Comparison of ENCODE assay signal across 1 cellular context in genomic region chr16:1559446-1559975, GRCh38.
TF ChIP-seq lines count a peak whose summit lies in the region.

No MANE protein-coding gene starts in this region.

TF ChIP-seq in K562, 482 proteins besides CTCF, POLR2A, EP300 and RAD21:
- TF ChIP-seq SRSF3 (IDR thresholded peaks at IDR 0.05; ENCODE audit: insufficient read depth, low read length), result no peak
- 0 out of 2 replicates have a peak, but pooled peaks have one; percentile 6 for TF ChIP-seq MAFK (IDR thresholded peaks at IDR 0.05; ENCODE audit: low read length)
- TF ChIP-seq NELFE (IDR thresholded peaks at IDR 0.05; ENCODE audit: insufficient read depth, insufficient read length), result no peak
- TF ChIP-seq CHAMP1 (IDR thresholded peaks at IDR 0.05), result no peak
- no peak for TF ChIP-seq ZNF696 (CRISPR knock-in tag; conservative IDR thresholded peaks at IDR 0.05)
- no peak for TF ChIP-seq KAT7 (CRISPR knock-in tag; IDR thresholded peaks at IDR 0.05; ENCODE audit: borderline replicate concordance)
- TF ChIP-seq ZNF316 (IDR thresholded peaks at IDR 0.05), result peak; percentile 74
- peak; percentile 25; the same call in 1 of the 2 replicates for TF ChIP-seq MAFG (tag; conservative IDR thresholded peaks at IDR 0.05)
- peak; percentile 47; the same call in 1 of the 2 replicates for TF ChIP-seq C11orf30 (IDR thresholded peaks at IDR 0.05; ENCODE audit: low read depth)
TF ChIP-seq in K562: peak in this region for 4.
